ENCODE assay signal across 15 cellular contexts in the genomic region with DNA sequence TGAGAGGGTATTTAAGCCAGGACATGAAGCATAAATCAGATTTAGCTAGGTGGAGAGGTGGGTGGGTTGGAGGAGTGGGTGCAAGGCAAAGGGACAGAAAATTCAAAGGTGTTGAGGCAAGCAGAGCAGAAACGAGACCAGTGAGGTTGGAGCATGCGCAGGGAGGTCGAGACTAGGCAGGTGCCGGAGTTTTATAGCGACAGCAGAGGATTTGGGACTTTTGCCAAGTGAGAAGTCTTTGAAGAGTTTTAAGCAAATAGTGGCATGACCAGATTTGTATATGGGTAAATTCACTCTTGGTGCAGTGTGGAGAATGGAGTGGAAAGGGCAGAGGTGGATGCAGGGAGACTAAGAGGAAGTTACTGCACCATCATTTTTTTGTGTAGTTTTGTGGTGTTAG.
DNase-seq lines count a peak whose midpoint lies in the region; ATAC-seq, FAIRE-seq and TF ChIP-seq lines count a peak whose summit lies in the region.
"Had no signal": no experiment of that assay in that cellular context is flagged by ENCODE, and none has a peak within 500 bp of the region (broad histone marks: within the 10 kb centered on the region; RNA-seq: fewer than 3 reads in every experiment).

No MANE protein-coding gene starts in this region.

- TF ChIP-seq CTCF in HepG2 (CRISPR knock-in tag; IDR thresholded peaks at IDR 0.05) (no peak), MM.1S (IDR thresholded peaks at IDR 0.05; ENCODE audit: low read length) (no peak)

- CTCF ChIA-PET in HepG2 (lab: Yijun Ruan, JAX; ENCODE audit: low intra/inter-chr PET ratio, low total read pairs) = interaction anchor here (0.9 to 3.9 kb wide), 3 partner anchors 144 to 232 kb away, joined by 3 to 31 read pairs (median 15); partner anchors contain the start of gene MND1

- TF ChIP-seq EP300 in HepG2 (IDR thresholded peaks at IDR 0.05; ENCODE audit: low read depth in 2 of 2, low read length in 2 of 2) (no peak), HepG2 (CRISPR knock-in tag; IDR thresholded peaks at IDR 0.05; ENCODE audit: borderline replicate concordance) (no peak)

- no peaks in the 10 kb centered on the region for H3K27me3 Mint-ChIP-seq in CD4-positive, CD25-positive, alpha-beta regulatory T cell

- H3K4me2 ChIP-seq in BLaER1 (peak overlapping the region; percentile 51), HepG2 (ENCODE audit: low read depth, low read length) (0 out of 2 replicates have a peak overlapping the region, but pooled peaks have one; percentile 10), MM.1S (ENCODE audit: low read depth, low read length) (no peak overlapping the region)

- H3K9me3 Mint-ChIP-seq in CD4-positive, CD25-positive, alpha-beta regulatory T cell = no peaks in the 10 kb centered on the region
- H3K9me3 Mint-ChIP-seq: activated T-helper 1 cell treated with anti-CD3 and anti-CD28 coated beads, Interleukin-12 subunit alpha, Interleukin-12 subunit beta, Interleukin-2, Interleukin-4 antibody, amounts not matched to agents 30 ng/mL and 10 ng/mL and 1 ng/mL, durations not matched to agents 14 hours and 24 hours and 36 hours had no signal

- POLR2A ChIA-PET in HepG2 (lab: Yijun Ruan, JAX) = no interaction called here

- H3K79me2 ChIP-seq in HepG2 (ENCODE audit: insufficient read depth, low read length) = no peaks in the 10 kb centered on the region
- no peaks in the 10 kb centered on the region for H3K79me2 ChIP-seq in MM.1S (ENCODE audit: low read length)

- H3K27me3 ChIP-seq in BLaER1 (no peaks in the 10 kb centered on the region), HepG2 (ENCODE audit: control insufficient read depth in 1 of 2, insufficient read depth in 2 of 2, low read length in 2 of 2) (no peaks in the 10 kb centered on the region), MM.1S (replicated peaks; ENCODE audit: insufficient read depth, low read length) (no peaks in the 10 kb centered on the region)
- no peaks in the 10 kb centered on the region for H3K27me3 ChIP-seq in CD4-positive, CD25-positive, alpha-beta regulatory T cell (ENCODE audit: control insufficient read depth, insufficient read depth, low read length)
- H3K27me3 ChIP-seq: vagina had no signal

- H4K20me1 ChIP-seq in BLaER1 = peaks cover 100% of the 10 kb centered on the region
- no peaks in the 10 kb centered on the region for H4K20me1 ChIP-seq in HepG2 (ENCODE audit: insufficient read depth, low read length)
- H4K20me1 ChIP-seq in MM.1S (ENCODE audit: insufficient read depth, low read length) = no peaks in the 10 kb centered on the region

- no TSS peak for BruUV-seq in HepG2 (replicated peaks; lab: Mats Ljungman, UMichigan)

- no peak overlapping the region for H2AFZ ChIP-seq in HepG2 (ENCODE audit: low read length)
- no peak overlapping the region for H2AFZ ChIP-seq in MM.1S (ENCODE audit: low read length)

- peaks cover 25% of the 10 kb centered on the region for H3K36me3 Mint-ChIP-seq in CD4-positive, CD25-positive, alpha-beta regulatory T cell

- no peak overlapping the region for H3K4me3 ChIP-seq in BLaER1
- no peak overlapping the region for H3K4me3 ChIP-seq in CD4-positive, CD25-positive, alpha-beta regulatory T cell (ENCODE audit: low read depth, low read length)
- no peak overlapping the region for H3K4me3 ChIP-seq in HepG2 (replicated peaks in 1 of 3; ENCODE audit: insufficient read depth in 1 of 3, low read depth in 2 of 3, low read length in 3 of 3)
- no peak overlapping the region for H3K4me3 ChIP-seq in MM.1S (ENCODE audit: low read length)
- H3K4me3 ChIP-seq: left ventricle myocardium inferior, vagina had no signal

- no peak for TF ChIP-seq POLR2A in HepG2 (IDR thresholded peaks at IDR 0.05; ENCODE audit: insufficient read depth in 1 of 2, low read depth in 2 of 2, low read length in 2 of 2)

- intact Hi-C loops in HepG2 (cut with micrococcal nuclease; ENCODE audit: unreplicated experiment) = loop anchor here (10.0 kb wide), 1 partner anchor 372 kb away; the partner anchor contains the start of gene TRIM2

- H3K4me1 ChIP-seq in BLaER1 = peaks cover 100% of the 10 kb centered on the region
- H3K4me1 ChIP-seq in CD4-positive, CD25-positive, alpha-beta regulatory T cell (ENCODE audit: control insufficient read depth, insufficient read depth, low read length, poor library complexity, severe bottlenecking) = peaks cover 28% of the 10 kb centered on the region
- H3K4me1 ChIP-seq in HepG2 (ENCODE audit: insufficient read depth, low read length) = peaks cover 22% of the 10 kb centered on the region
- H3K4me1 ChIP-seq in MM.1S (ENCODE audit: low read length) = peaks cover 12% of the 10 kb centered on the region
- H3K4me1 ChIP-seq: vagina had no signal

- no peaks in the 10 kb centered on the region for H3F3A ChIP-seq in MM.1S (ENCODE audit: insufficient read depth, low read length)

- H3K4me3 Mint-ChIP-seq in CD4-positive, CD25-positive, alpha-beta regulatory T cell = no peak overlapping the region
- H3K4me3 Mint-ChIP-seq: activated T-helper 1 cell treated with anti-CD3 and anti-CD28 coated beads, Interleukin-12 subunit alpha, Interleukin-12 subunit beta, Interleukin-2, Interleukin-4 antibody, amounts not matched to agents 30 ng/mL and 10 ng/mL and 1 ng/mL, durations not matched to agents 14 hours and 24 hours and 36 hours; CD14-positive monocyte; nephron progenitor cell had no signal

- peak overlapping the region; percentile 27; the same call in 1 of the 2 replicates for H3K9ac ChIP-seq in BLaER1
- no peak overlapping the region for H3K9ac ChIP-seq in HepG2 (ENCODE audit: insufficient read depth, low read depth, low read length)
- no peak overlapping the region for H3K9ac ChIP-seq in MM.1S (ENCODE audit: low read length)

- H3K27ac Mint-ChIP-seq in CD4-positive, CD25-positive, alpha-beta regulatory T cell = peak overlapping the region in 2 of 3 donors; percentile 59 to 65
- H3K27ac Mint-ChIP-seq: nephron progenitor cell had no signal

- no peaks in the 10 kb centered on the region for H3K9me3 ChIP-seq in BLaER1
- H3K9me3 ChIP-seq in CD4-positive, CD25-positive, alpha-beta regulatory T cell (ENCODE audit: control insufficient read depth in 2 of 2, low read length in 2 of 2) = no peaks in the 10 kb centered on the region
- no peaks in the 10 kb centered on the region for H3K9me3 ChIP-seq in HepG2 (ENCODE audit: low read length)
- no peaks in the 10 kb centered on the region for H3K9me3 ChIP-seq in MM.1S (replicated peaks; ENCODE audit: insufficient read depth, low read length)
- H3K9me3 ChIP-seq: left ventricle myocardium inferior, vagina had no signal

- ATAC-seq in CD4-positive, CD25-positive, alpha-beta regulatory T cell (ENCODE audit: low read depth in 2 of 2) = no peak
- no peak for ATAC-seq in HepG2
- ATAC-seq in HG02840 (IDR thresholded peaks at IDR 0.05; ENCODE audit: low FRiP score, unreplicated experiment) = no peak

- no peaks in the 10 kb centered on the region for H3K9me2 ChIP-seq in MM.1S (replicated peaks; ENCODE audit: insufficient read depth, low read length)

- TF ChIP-seq RAD21 in HepG2 (CRISPR knock-in tag; IDR thresholded peaks at IDR 0.05) = no peak

- H3K4me1 Mint-ChIP-seq in CD4-positive, CD25-positive, alpha-beta regulatory T cell = peaks cover 41 to 67% (median 58%) of the 10 kb centered on the region in 4 donors

- H3K36me3 ChIP-seq in BLaER1 = peaks cover 63% of the 10 kb centered on the region
- peaks cover 19% of the 10 kb centered on the region for H3K36me3 ChIP-seq in CD4-positive, CD25-positive, alpha-beta regulatory T cell (ENCODE audit: control insufficient read depth, insufficient read depth, low read length)
- no peaks in the 10 kb centered on the region for H3K36me3 ChIP-seq in HepG2 (replicated peaks in 1 of 2; ENCODE audit: control insufficient read depth in 1 of 2, insufficient read depth in 2 of 2, low read length in 2 of 2)
- H3K36me3 ChIP-seq in MM.1S (replicated peaks; ENCODE audit: insufficient read depth, low read length) = no peaks in the 10 kb centered on the region
- H3K36me3 ChIP-seq: vagina had no signal

- WGBS in HepG2 (ENCODE audit: low lambda C conversion rate) = 52% methylated on average over 5 of the region's 5 CpGs

- no peak for DNase-seq in CD4-positive, CD25-positive, alpha-beta regulatory T cell
- DNase-seq in NCI-H69 (lab: John Stamatoyannopoulos, UW) (peak; percentile 37), HepG2 (ENCODE audit: low spot score) (peak; percentile 29), OCI-M1 (lab: John Stamatoyannopoulos, UW) (no peak), MM.1S (no peak)
- DNase-seq: KG1; left ventricle myocardium inferior; NCI-H1930; nephron progenitor cell; stimulated activated CD8-positive, alpha-beta memory T cell treated with anti-CD3 and anti-CD28 coated beads, Interleukin-4, amount 100 ng/mL, for 48 hours had no signal

- in situ Hi-C loops in HepG2 (cut with HindIII; ENCODE audit: extremely low pct_ligation_motif_present, low pct_unique_long_range_greater_than_20kb) = loop anchor here (5.0 to 10.0 kb wide), 2 partner anchors 230 to 422 kb away; no protein-coding TSS in a partner anchor

- H3K27ac ChIP-seq in BLaER1 (peak overlapping the region; percentile 64), HepG2 (ENCODE audit: extremely low read length, insufficient read depth, low read length) (no peak overlapping the region), MM.1S (ENCODE audit: low read length) (no peak overlapping the region)
- H3K27ac ChIP-seq in CD4-positive, CD25-positive, alpha-beta regulatory T cell (ENCODE audit: insufficient read depth, low read length, poor library complexity, severe bottlenecking) = peak overlapping the region; percentile 34
- H3K27ac ChIP-seq: left ventricle myocardium inferior, vagina had no signal

- FAIRE-seq in HepG2 (lab: Jason Lieb, UNC) = no peak

TF ChIP-seq in HepG2, 621 proteins besides CTCF, POLR2A, EP300 and RAD21:
- TF ChIP-seq SP5 (CRISPR knock-in tag; IDR thresholded peaks at IDR 0.05; ENCODE audit: borderline replicate concordance, low read depth) (no peak), BCL6 (CRISPR knock-in tag; IDR thresholded peaks at IDR 0.05) (no peak), SYNCRIP (IDR thresholded peaks at IDR 0.05; ENCODE audit: insufficient read depth, low read depth, low read length) (no peak), DBP (CRISPR knock-in tag; IDR thresholded peaks at IDR 0.05; ENCODE audit: not compliant biosample characterization) (no peak), ZBTB38 (CRISPR knock-in tag; IDR thresholded peaks at IDR 0.05) (no peak)

Comparison
In these comparisons a context has a peak if more than half of its experiments do, and no peak if none do; other contexts are left out.
1. H3K27ac ChIP-seq: peak in BLaER1 (single experiment) and CD4-positive, CD25-positive, alpha-beta regulatory T cell (single experiment); none in HepG2 (single experiment) and MM.1S (single experiment).
2. DNase-seq: peak in NCI-H69 (single experiment) and HepG2 (single experiment); none in CD4-positive, CD25-positive, alpha-beta regulatory T cell (0 of 3), OCI-M1 (single experiment) and MM.1S (single experiment).